Comparison of ENCODE assay signal across 1 cellular context in the genomic region with DNA sequence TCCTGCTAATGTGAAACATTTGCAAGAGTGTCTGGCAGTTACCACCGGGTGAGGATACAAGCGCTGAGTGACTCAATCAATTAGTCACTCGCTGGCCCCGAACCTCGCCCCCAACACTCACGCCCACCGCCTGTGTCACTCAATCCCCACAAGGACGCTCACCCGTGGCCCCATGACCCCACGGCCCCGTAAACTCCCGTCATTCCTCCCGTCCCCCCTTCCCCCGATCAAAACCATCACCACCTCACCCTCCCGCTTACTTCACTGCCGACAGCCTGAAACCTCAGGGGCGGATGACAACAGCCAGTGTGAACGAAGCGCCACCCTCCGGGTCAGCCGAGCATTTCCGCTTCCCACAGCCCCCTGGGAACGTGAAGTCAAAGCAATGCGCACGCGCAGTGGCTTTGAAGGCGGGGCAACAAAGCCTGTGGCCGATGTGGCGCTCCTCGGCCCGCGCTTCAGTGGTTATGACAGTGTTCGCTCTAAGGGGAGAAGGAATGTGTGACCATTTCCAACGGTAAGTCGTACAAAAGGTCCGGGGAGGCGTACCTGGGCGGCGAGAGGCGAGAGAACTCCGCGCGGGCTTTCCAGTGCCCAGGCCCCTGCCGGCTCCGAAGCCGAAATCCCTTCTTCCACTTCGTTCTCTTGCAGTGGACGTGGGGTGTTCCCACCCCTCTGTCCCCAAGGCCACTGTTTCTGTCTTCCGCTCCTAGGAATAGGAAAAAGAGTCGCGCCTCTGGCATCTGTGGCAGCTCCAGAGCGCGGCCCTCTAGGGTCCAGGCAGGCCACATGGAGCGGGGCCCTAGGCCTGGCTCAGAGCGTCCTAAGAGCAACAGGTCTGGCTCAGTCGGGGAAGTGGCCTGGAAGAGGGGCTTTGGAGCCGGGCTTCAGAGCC.
A peak's percentile ranks its signal among the peaks of the same experiment; 100 is the strongest.
TF ChIP-seq lines count a peak whose summit lies in the region.

A gene (minus strand): TSS at position 311 of the 895 bp plus-strand sequence. CDS start 3,334 bp downstream, outside the sequence.

TF ChIP-seq in HepG2, 621 proteins besides CTCF, POLR2A, EP300 and RAD21 (continued from another document and continues in another):
- TF ChIP-seq, protein P1, sequence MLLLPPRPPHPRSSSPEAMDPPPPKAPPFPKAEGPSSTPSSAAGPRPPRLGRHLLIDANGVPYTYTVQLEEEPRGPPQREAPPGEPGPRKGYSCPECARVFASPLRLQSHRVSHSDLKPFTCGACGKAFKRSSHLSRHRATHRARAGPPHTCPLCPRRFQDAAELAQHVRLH (CRISPR knock-in tag; IDR thresholded peaks at IDR 0.05; ENCODE audit: borderline replicate concordance, low read depth), result no peak
- TF ChIP-seq ZNF136 (CRISPR knock-in tag; IDR thresholded peaks at IDR 0.05; ENCODE audit: low read depth), result no peak
- TF ChIP-seq, protein P2, sequence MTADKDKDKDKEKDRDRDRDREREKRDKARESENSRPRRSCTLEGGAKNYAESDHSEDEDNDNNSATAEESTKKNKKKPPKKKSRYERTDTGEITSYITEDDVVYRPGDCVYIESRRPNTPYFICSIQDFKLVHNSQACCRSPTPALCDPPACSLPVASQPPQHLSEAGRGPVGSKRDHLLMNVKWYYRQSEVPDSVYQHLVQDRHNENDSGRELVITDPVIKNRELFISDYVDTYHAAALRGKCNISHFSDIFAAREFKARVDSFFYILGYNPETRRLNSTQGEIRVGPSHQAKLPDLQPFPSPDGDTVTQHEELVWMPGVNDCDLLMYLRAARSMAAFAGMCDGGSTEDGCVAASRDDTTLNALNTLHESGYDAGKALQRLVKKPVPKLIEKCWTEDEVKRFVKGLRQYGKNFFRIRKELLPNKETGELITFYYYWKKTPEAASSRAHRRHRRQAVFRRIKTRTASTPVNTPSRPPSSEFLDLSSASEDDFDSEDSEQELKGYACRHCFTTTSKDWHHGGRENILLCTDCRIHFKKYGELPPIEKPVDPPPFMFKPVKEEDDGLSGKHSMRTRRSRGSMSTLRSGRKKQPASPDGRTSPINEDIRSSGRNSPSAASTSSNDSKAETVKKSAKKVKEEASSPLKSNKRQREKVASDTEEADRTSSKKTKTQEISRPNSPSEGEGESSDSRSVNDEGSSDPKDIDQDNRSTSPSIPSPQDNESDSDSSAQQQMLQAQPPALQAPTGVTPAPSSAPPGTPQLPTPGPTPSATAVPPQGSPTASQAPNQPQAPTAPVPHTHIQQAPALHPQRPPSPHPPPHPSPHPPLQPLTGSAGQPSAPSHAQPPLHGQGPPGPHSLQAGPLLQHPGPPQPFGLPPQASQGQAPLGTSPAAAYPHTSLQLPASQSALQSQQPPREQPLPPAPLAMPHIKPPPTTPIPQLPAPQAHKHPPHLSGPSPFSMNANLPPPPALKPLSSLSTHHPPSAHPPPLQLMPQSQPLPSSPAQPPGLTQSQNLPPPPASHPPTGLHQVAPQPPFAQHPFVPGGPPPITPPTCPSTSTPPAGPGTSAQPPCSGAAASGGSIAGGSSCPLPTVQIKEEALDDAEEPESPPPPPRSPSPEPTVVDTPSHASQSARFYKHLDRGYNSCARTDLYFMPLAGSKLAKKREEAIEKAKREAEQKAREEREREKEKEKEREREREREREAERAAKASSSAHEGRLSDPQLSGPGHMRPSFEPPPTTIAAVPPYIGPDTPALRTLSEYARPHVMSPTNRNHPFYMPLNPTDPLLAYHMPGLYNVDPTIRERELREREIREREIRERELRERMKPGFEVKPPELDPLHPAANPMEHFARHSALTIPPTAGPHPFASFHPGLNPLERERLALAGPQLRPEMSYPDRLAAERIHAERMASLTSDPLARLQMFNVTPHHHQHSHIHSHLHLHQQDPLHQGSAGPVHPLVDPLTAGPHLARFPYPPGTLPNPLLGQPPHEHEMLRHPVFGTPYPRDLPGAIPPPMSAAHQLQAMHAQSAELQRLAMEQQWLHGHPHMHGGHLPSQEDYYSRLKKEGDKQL (CRISPR knock-in tag; IDR thresholded peaks at IDR 0.05; ENCODE audit: low read depth), result no peak
- peak; percentile 86 for TF ChIP-seq PHF8 (CRISPR knock-in tag; IDR thresholded peaks at IDR 0.05)
- TF ChIP-seq, protein P3, sequence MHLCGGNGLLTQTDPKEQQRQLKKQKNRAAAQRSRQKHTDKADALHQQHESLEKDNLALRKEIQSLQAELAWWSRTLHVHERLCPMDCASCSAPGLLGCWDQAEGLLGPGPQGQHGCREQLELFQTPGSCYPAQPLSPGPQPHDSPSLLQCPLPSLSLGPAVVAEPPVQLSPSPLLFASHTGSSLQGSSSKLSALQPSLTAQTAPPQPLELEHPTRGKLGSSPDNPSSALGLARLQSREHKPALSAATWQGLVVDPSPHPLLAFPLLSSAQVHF (CRISPR knock-in tag; IDR thresholded peaks at IDR 0.05), result 0 out of 2 replicates have a peak, but pooled peaks have one; percentile 61
- TF ChIP-seq ZNF430 (CRISPR knock-in tag; IDR thresholded peaks at IDR 0.05), result no peak
- TF ChIP-seq TMF1 (CRISPR knock-in tag; IDR thresholded peaks at IDR 0.05; ENCODE audit: low read depth), result no peak
- TF ChIP-seq SMARCE1 (IDR thresholded peaks at IDR 0.05; ENCODE audit: borderline replicate concordance), result no peak
- TF ChIP-seq ZSCAN22 (CRISPR knock-in tag; IDR thresholded peaks at IDR 0.05), result no peak
- no peak for TF ChIP-seq EHMT2 (IDR thresholded peaks at IDR 0.05; ENCODE audit: borderline replicate concordance, low read depth, low read length)
- TF ChIP-seq KAT7 (CRISPR knock-in tag; IDR thresholded peaks at IDR 0.05; ENCODE audit: borderline replicate concordance), result 0 out of 2 replicates have a peak, but pooled peaks have one; percentile 39
- no peak for TF ChIP-seq ZNF354B (CRISPR knock-in tag; IDR thresholded peaks at IDR 0.05)
- no peak for TF ChIP-seq ZNF331 (CRISPR knock-in tag; IDR thresholded peaks at IDR 0.05)
- peak; percentile 44; the same call in 1 of the 2 replicates for TF ChIP-seq HDAC1 (CRISPR knock-in tag; IDR thresholded peaks at IDR 0.05)
- peak; percentile 83 for TF ChIP-seq POLR2AphosphoS5 (IDR thresholded peaks at IDR 0.05; ENCODE audit: low read depth, low read length)
- TF ChIP-seq, protein P4, sequence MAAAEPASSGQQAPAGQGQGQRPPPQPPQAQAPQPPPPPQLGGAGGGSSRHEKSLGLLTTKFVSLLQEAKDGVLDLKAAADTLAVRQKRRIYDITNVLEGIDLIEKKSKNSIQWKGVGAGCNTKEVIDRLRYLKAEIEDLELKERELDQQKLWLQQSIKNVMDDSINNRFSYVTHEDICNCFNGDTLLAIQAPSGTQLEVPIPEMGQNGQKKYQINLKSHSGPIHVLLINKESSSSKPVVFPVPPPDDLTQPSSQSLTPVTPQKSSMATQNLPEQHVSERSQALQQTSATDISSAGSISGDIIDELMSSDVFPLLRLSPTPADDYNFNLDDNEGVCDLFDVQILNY (CRISPR knock-in tag; conservative IDR thresholded peaks at IDR 0.05), result no peak
- TF ChIP-seq, protein P5, sequence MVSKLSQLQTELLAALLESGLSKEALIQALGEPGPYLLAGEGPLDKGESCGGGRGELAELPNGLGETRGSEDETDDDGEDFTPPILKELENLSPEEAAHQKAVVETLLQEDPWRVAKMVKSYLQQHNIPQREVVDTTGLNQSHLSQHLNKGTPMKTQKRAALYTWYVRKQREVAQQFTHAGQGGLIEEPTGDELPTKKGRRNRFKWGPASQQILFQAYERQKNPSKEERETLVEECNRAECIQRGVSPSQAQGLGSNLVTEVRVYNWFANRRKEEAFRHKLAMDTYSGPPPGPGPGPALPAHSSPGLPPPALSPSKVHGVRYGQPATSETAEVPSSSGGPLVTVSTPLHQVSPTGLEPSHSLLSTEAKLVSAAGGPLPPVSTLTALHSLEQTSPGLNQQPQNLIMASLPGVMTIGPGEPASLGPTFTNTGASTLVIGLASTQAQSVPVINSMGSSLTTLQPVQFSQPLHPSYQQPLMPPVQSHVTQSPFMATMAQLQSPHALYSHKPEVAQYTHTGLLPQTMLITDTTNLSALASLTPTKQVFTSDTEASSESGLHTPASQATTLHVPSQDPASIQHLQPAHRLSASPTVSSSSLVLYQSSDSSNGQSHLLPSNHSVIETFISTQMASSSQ (IDR thresholded peaks at IDR 0.05; ENCODE audit: low read depth), result no peak
- TF ChIP-seq, protein P5 (CRISPR knock-in tag; IDR thresholded peaks at IDR 0.05; ENCODE audit: borderline replicate concordance), result no peak
- TF ChIP-seq ZNF329 (CRISPR knock-in tag; IDR thresholded peaks at IDR 0.05; ENCODE audit: low read depth), result no peak
- TF ChIP-seq ZC3H13 (CRISPR knock-in tag; IDR thresholded peaks at IDR 0.05), result no peak
- no peak for TF ChIP-seq KDM5B (CRISPR knock-in tag; IDR thresholded peaks at IDR 0.05; ENCODE audit: borderline replicate concordance)
- no peak for TF ChIP-seq ZNF260 (CRISPR knock-in tag; IDR thresholded peaks at IDR 0.05; ENCODE audit: borderline replicate concordance, low read depth)
- TF ChIP-seq RFXANK (CRISPR knock-in tag; IDR thresholded peaks at IDR 0.05), result no peak
- TF ChIP-seq ZNF724P (CRISPR knock-in tag; IDR thresholded peaks at IDR 0.05; ENCODE audit: borderline replicate concordance), result no peak
- peak; percentile 61 for TF ChIP-seq GABPA (IDR thresholded peaks at IDR 0.05; ENCODE audit: low read depth, low read length)
- TF ChIP-seq GABPA (CRISPR knock-in tag; IDR thresholded peaks at IDR 0.05; ENCODE audit: low read depth), result peak; percentile 88
- TF ChIP-seq ZNF207 (IDR thresholded peaks at IDR 0.05; ENCODE audit: borderline replicate concordance), result no peak
- TF ChIP-seq, protein P6, sequence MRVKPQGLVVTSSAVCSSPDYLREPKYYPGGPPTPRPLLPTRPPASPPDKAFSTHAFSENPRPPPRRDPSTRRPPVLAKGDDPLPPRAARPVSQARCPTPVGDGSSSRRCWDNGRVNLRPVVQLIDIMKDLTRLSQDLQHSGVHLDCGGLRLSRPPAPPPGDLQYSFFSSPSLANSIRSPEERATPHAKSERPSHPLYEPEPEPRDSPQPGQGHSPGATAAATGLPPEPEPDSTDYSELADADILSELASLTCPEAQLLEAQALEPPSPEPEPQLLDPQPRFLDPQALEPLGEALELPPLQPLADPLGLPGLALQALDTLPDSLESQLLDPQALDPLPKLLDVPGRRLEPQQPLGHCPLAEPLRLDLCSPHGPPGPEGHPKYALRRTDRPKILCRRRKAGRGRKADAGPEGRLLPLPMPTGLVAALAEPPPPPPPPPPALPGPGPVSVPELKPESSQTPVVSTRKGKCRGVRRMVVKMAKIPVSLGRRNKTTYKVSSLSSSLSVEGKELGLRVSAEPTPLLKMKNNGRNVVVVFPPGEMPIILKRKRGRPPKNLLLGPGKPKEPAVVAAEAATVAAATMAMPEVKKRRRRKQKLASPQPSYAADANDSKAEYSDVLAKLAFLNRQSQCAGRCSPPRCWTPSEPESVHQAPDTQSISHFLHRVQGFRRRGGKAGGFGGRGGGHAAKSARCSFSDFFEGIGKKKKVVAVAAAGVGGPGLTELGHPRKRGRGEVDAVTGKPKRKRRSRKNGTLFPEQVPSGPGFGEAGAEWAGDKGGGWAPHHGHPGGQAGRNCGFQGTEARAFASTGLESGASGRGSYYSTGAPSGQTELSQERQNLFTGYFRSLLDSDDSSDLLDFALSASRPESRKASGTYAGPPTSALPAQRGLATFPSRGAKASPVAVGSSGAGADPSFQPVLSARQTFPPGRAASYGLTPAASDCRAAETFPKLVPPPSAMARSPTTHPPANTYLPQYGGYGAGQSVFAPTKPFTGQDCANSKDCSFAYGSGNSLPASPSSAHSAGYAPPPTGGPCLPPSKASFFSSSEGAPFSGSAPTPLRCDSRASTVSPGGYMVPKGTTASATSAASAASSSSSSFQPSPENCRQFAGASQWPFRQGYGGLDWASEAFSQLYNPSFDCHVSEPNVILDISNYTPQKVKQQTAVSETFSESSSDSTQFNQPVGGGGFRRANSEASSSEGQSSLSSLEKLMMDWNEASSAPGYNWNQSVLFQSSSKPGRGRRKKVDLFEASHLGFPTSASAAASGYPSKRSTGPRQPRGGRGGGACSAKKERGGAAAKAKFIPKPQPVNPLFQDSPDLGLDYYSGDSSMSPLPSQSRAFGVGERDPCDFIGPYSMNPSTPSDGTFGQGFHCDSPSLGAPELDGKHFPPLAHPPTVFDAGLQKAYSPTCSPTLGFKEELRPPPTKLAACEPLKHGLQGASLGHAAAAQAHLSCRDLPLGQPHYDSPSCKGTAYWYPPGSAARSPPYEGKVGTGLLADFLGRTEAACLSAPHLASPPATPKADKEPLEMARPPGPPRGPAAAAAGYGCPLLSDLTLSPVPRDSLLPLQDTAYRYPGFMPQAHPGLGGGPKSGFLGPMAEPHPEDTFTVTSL (CRISPR knock-in tag; IDR thresholded peaks at IDR 0.05; ENCODE audit: borderline replicate concordance), result no peak
- TF ChIP-seq LCORL (IDR thresholded peaks at IDR 0.05), result no peak
- peak; percentile 74 for TF ChIP-seq LCORL (CRISPR knock-in tag; IDR thresholded peaks at IDR 0.05)
- TF ChIP-seq CCAR2 (optimal IDR thresholded peaks at IDR 0.05; ENCODE audit: low read depth, low read length), result no peak
- TF ChIP-seq ZNF644 (CRISPR knock-in tag; IDR thresholded peaks at IDR 0.05; ENCODE audit: low read depth), result no peak
- TF ChIP-seq, protein P7, sequence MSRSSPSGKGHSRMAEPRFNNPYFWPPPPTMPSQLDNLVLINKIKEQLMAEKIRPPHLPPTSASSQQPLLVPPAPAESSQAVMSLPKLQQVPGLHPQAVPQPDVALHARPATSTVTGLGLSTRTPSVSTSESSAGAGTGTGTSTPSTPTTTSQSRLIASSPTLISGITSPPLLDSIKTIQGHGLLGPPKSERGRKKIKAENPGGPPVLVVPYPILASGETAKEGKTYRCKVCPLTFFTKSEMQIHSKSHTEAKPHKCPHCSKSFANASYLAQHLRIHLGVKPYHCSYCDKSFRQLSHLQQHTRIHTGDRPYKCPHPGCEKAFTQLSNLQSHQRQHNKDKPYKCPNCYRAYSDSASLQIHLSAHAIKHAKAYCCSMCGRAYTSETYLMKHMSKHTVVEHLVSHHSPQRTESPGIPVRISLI (CRISPR knock-in tag; IDR thresholded peaks at IDR 0.05; ENCODE audit: borderline replicate concordance), result no peak
- no peak for TF ChIP-seq RBM22 (optimal IDR thresholded peaks at IDR 0.05; ENCODE audit: low read length)
- no peak for TF ChIP-seq ZNF570 (CRISPR knock-in tag; IDR thresholded peaks at IDR 0.05; ENCODE audit: borderline replicate concordance)
- no peak for TF ChIP-seq MYNN (CRISPR knock-in tag; IDR thresholded peaks at IDR 0.05; ENCODE audit: low read depth)
- no peak for TF ChIP-seq ISX (CRISPR knock-in tag; conservative IDR thresholded peaks at IDR 0.05)
- no peak for TF ChIP-seq ZSCAN31 (CRISPR knock-in tag; IDR thresholded peaks at IDR 0.05; ENCODE audit: low read depth)
